ENCODE assay signal across 21 cellular contexts in genomic region chr2:154446324-154446723, GRCh38.
"Had no signal": no experiment of that assay in that cellular context is flagged by ENCODE, and none has a peak within 500 bp of the region (broad histone marks: within the 10 kb centered on the region; RNA-seq: fewer than 3 reads in every experiment).

No MANE protein-coding gene starts in this region.

- DNase-seq: dermis blood vessel endothelial cell; dorsolateral prefrontal cortex; effector CD4-positive, alpha-beta T cell; effector memory CD4-positive, alpha-beta T cell; foreskin keratinocyte; heart left ventricle; left cardiac atrium; left lung; left ventricle myocardium superior; lower lobe of right lung; mesenchymal stem cell; mucosa of descending colon; naive B cell had no signal

- FAIRE-seq: colon, endothelial cell of umbilical vein, islet of Langerhans, keratinocyte had no signal

- H3K27ac ChIP-seq: coronary artery, dorsolateral prefrontal cortex, esophagus muscularis mucosa, foreskin keratinocyte, gastroesophageal sphincter, heart left ventricle, hepatocyte, left lung, lower lobe of right lung had no signal

- ATAC-seq: foreskin keratinocyte, gastroesophageal sphincter, heart left ventricle, left cardiac atrium, left lung, left ventricle myocardium superior, lower lobe of right lung, mucosa of descending colon had no signal
